19 cellular contexts compared by ENCODE assay signal in genomic region chr4:151532001-151532708, GRCh38.
DNase-seq lines count a peak whose midpoint lies in the region; ATAC-seq and TF ChIP-seq lines count a peak whose summit lies in the region.
"Had no signal": no experiment of that assay in that cellular context is flagged by ENCODE, and none has a peak within 500 bp of the region (broad histone marks: within the 10 kb centered on the region; RNA-seq: fewer than 3 reads in every experiment).

No MANE protein-coding gene starts in this region.

- no peaks in the 10 kb centered on the region for H3K4me1 Mint-ChIP-seq in naive thymus-derived CD4-positive, alpha-beta T cell

- DNase-seq in AML-193 (lab: John Stamatoyannopoulos, UW) (peak; percentile 15 to 23), NOMO-1 treated with DMSO at 0.1 percent for 48 hours (lab: John Stamatoyannopoulos, UW; ENCODE audit: unreplicated experiment) (peak; percentile 75), adipocyte (ENCODE audit: low read depth) (peak; percentile 28), left lung (no peak), adrenal gland (no peak), A172 (ENCODE audit: low spot score) (no peak)
- no peak for DNase-seq in naive thymus-derived CD4-positive, alpha-beta T cell
- DNase-seq: C1 segment of cervical spinal cord, DND-41, GDM1, GM23248, NCI-H1417 treated with DMSO at 0.1 percent for 48 hours, NCI-H2029, NCI-H510A treated with DMSO at 0.1 percent for 48 hours, NCI-H82, SHP77, SK-N-SH had no signal

- H3K4me3 ChIP-seq in adipocyte (ENCODE audit: low read length), result peak overlapping the region; percentile 20
- no peak overlapping the region for H3K4me3 ChIP-seq in left lung
- H3K4me3 ChIP-seq in naive thymus-derived CD4-positive, alpha-beta T cell (ENCODE audit: low read length), result no peak overlapping the region
- no peak overlapping the region for H3K4me3 ChIP-seq in adrenal gland
- H3K4me3 ChIP-seq: GM12878, GM23248 had no signal

- H3K27ac ChIP-seq in left lung, result no peak overlapping the region
- H3K27ac ChIP-seq in naive thymus-derived CD4-positive, alpha-beta T cell (ENCODE audit: low read depth, low read length), result no peak overlapping the region
- no peak overlapping the region for H3K27ac ChIP-seq in adrenal gland
- H3K27ac ChIP-seq: GM23248 had no signal

- H3K4me3 Mint-ChIP-seq in naive thymus-derived CD4-positive, alpha-beta T cell, result no peak overlapping the region

- no peaks in the 10 kb centered on the region for H3K36me3 ChIP-seq in adipocyte (ENCODE audit: control insufficient read depth, insufficient read depth, low read length, severe bottlenecking)
- H3K36me3 ChIP-seq in left lung, result no peaks in the 10 kb centered on the region
- H3K36me3 ChIP-seq in naive thymus-derived CD4-positive, alpha-beta T cell (ENCODE audit: control insufficient read depth in 2 of 3, insufficient read depth in 3 of 3, low read length in 3 of 3), result no peaks in the 10 kb centered on the region
- no peaks in the 10 kb centered on the region for H3K36me3 ChIP-seq in adrenal gland (replicated peaks in 1 of 2)

- CTCF ChIA-PET in naive thymus-derived CD4-positive, alpha-beta T cell (lab: Charles Lee), result no interaction called here

- intact Hi-C loops in left lung (cut with DNase I), result no loop called here
- intact Hi-C loops in naive thymus-derived CD4-positive, alpha-beta T cell (cut with micrococcal nuclease), result no loop called here
- intact Hi-C loops in adrenal gland (cut with DNase I), result no loop called here

- H3K4me1 ChIP-seq in adipocyte (ENCODE audit: control insufficient read depth, insufficient read depth, low read length), result peaks cover 14% of the 10 kb centered on the region
- H3K4me1 ChIP-seq in left lung, result no peaks in the 10 kb centered on the region
- no peaks in the 10 kb centered on the region for H3K4me1 ChIP-seq in naive thymus-derived CD4-positive, alpha-beta T cell (ENCODE audit: control insufficient read depth in 2 of 2, insufficient read depth in 2 of 2, low read length in 2 of 2)
- no peaks in the 10 kb centered on the region for H3K4me1 ChIP-seq in adrenal gland (replicated peaks in 1 of 2)

- peaks cover 0 to 8% (median 0%) of the 10 kb centered on the region in 5 donors for H3K27me3 Mint-ChIP-seq in naive thymus-derived CD4-positive, alpha-beta T cell

- POLR2A ChIA-PET in naive thymus-derived CD4-positive, alpha-beta T cell (lab: Charles Lee), result no interaction called here

- H3K9me3 ChIP-seq in adipocyte (ENCODE audit: control insufficient read depth, low read length) (no peaks in the 10 kb centered on the region), left lung (no peaks in the 10 kb centered on the region), adrenal gland (replicated peaks in 1 of 3) (no peaks in the 10 kb centered on the region)
- H3K9me3 ChIP-seq in naive thymus-derived CD4-positive, alpha-beta T cell (ENCODE audit: control insufficient read depth in 2 of 3, low read length in 3 of 3), result no peaks in the 10 kb centered on the region
- H3K9me3 ChIP-seq: SK-N-SH had no signal

- TF ChIP-seq POLR2A in adrenal gland (IDR thresholded peaks at IDR 0.05), result no peak

- H3K27me3 ChIP-seq in adipocyte (replicated peaks; ENCODE audit: control insufficient read depth, insufficient read depth, low read length) (peaks cover 3% of the 10 kb centered on the region), left lung (no peaks in the 10 kb centered on the region), adrenal gland (no peaks in the 10 kb centered on the region)
- H3K27me3 ChIP-seq in naive thymus-derived CD4-positive, alpha-beta T cell (ENCODE audit: control insufficient read depth in 2 of 2, insufficient read depth in 2 of 2, low read length in 2 of 2), result no peaks in the 10 kb centered on the region

- ATAC-seq in left lung (peak; percentile 32), HG03342 (IDR thresholded peaks at IDR 0.05; ENCODE audit: unreplicated experiment) (no peak)
- no peak for ATAC-seq in naive thymus-derived CD4-positive, alpha-beta T cell
- ATAC-seq: GM12878 had no signal

- no peak overlapping the region for H3K9ac ChIP-seq in adipocyte (ENCODE audit: low read length)
- H3K9ac ChIP-seq: GM23248, SK-N-SH had no signal

- no peak overlapping the region for H3K27ac Mint-ChIP-seq in naive thymus-derived CD4-positive, alpha-beta T cell

- 74 to 87% (median 85%) methylated on average over 6 of the region's 6 CpGs for WGBS in adrenal gland, 4 donors

- H3K36me3 Mint-ChIP-seq in naive thymus-derived CD4-positive, alpha-beta T cell, result peaks cover 0 to 12% (median 0%) of the 10 kb centered on the region in 5 donors

- no peak for TF ChIP-seq CTCF in left lung (IDR thresholded peaks at IDR 0.05)
- no peak for TF ChIP-seq CTCF in adrenal gland (IDR thresholded peaks at IDR 0.05)

- no peaks in the 10 kb centered on the region for H3K9me3 Mint-ChIP-seq in naive thymus-derived CD4-positive, alpha-beta T cell

Comparison
In these comparisons a context has a peak if more than half of its experiments do, and no peak if none do; other contexts are left out.
1. DNase-seq: peak in AML-193 (2 of 2), NOMO-1 treated with DMSO at 0.1 percent for 48 hours (single experiment) and adipocyte (single experiment); none in left lung (0 of 2), naive thymus-derived CD4-positive, alpha-beta T cell (0 of 9), adrenal gland (0 of 7) and A172 (single experiment).